ENCODE assay signal across 2 cellular contexts in the genomic region with DNA sequence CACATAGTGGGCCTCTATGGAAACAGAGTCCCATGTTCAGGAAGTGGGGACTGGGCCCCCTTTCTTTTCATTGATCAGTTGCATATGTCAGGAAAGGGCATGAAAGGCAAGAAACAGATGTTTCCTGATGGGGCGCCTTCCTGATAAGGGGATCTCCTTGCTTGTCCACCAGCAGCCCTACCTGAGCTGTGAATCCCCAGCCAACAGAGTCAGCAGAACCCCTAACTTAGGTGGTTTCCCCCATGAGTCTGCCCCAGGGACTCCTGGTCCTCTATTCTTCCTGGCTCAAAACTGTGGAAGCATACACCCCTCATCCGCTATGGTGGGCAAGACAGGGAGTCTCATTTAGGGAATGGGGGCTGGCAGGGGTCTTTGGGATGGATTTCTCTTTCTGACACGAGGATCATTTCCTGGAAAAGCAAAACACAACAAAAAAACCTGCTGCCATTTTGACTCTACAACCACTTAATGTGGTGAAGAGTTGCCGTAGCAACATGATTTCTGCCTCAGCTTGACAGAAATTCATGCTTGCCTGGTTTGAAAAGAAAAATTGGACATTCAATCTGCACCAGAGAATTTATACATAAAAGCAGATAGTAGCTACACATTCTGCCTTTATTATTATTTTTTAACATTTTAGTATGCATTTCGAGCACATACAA.
TF ChIP-seq lines count a peak whose summit lies in the region.

No MANE protein-coding gene starts in this region.

TF ChIP-seq in HepG2, 621 proteins besides CTCF, POLR2A, EP300 and RAD21 (continued from another document):
- TF ChIP-seq, protein P1, sequence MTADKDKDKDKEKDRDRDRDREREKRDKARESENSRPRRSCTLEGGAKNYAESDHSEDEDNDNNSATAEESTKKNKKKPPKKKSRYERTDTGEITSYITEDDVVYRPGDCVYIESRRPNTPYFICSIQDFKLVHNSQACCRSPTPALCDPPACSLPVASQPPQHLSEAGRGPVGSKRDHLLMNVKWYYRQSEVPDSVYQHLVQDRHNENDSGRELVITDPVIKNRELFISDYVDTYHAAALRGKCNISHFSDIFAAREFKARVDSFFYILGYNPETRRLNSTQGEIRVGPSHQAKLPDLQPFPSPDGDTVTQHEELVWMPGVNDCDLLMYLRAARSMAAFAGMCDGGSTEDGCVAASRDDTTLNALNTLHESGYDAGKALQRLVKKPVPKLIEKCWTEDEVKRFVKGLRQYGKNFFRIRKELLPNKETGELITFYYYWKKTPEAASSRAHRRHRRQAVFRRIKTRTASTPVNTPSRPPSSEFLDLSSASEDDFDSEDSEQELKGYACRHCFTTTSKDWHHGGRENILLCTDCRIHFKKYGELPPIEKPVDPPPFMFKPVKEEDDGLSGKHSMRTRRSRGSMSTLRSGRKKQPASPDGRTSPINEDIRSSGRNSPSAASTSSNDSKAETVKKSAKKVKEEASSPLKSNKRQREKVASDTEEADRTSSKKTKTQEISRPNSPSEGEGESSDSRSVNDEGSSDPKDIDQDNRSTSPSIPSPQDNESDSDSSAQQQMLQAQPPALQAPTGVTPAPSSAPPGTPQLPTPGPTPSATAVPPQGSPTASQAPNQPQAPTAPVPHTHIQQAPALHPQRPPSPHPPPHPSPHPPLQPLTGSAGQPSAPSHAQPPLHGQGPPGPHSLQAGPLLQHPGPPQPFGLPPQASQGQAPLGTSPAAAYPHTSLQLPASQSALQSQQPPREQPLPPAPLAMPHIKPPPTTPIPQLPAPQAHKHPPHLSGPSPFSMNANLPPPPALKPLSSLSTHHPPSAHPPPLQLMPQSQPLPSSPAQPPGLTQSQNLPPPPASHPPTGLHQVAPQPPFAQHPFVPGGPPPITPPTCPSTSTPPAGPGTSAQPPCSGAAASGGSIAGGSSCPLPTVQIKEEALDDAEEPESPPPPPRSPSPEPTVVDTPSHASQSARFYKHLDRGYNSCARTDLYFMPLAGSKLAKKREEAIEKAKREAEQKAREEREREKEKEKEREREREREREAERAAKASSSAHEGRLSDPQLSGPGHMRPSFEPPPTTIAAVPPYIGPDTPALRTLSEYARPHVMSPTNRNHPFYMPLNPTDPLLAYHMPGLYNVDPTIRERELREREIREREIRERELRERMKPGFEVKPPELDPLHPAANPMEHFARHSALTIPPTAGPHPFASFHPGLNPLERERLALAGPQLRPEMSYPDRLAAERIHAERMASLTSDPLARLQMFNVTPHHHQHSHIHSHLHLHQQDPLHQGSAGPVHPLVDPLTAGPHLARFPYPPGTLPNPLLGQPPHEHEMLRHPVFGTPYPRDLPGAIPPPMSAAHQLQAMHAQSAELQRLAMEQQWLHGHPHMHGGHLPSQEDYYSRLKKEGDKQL (CRISPR knock-in tag; IDR thresholded peaks at IDR 0.05; ENCODE audit: low read depth), result no peak
- no peak for TF ChIP-seq NFIC (IDR thresholded peaks at IDR 0.05; ENCODE audit: low read length)
- no peak for TF ChIP-seq ZNF251 (CRISPR knock-in tag; IDR thresholded peaks at IDR 0.05)
TF ChIP-seq in HepG2: peak in this region for 0.

TF ChIP-seq in WTC11, 78 proteins besides CTCF, POLR2A, EP300 and RAD21 (continued from another document):
- TF ChIP-seq, protein P2, sequence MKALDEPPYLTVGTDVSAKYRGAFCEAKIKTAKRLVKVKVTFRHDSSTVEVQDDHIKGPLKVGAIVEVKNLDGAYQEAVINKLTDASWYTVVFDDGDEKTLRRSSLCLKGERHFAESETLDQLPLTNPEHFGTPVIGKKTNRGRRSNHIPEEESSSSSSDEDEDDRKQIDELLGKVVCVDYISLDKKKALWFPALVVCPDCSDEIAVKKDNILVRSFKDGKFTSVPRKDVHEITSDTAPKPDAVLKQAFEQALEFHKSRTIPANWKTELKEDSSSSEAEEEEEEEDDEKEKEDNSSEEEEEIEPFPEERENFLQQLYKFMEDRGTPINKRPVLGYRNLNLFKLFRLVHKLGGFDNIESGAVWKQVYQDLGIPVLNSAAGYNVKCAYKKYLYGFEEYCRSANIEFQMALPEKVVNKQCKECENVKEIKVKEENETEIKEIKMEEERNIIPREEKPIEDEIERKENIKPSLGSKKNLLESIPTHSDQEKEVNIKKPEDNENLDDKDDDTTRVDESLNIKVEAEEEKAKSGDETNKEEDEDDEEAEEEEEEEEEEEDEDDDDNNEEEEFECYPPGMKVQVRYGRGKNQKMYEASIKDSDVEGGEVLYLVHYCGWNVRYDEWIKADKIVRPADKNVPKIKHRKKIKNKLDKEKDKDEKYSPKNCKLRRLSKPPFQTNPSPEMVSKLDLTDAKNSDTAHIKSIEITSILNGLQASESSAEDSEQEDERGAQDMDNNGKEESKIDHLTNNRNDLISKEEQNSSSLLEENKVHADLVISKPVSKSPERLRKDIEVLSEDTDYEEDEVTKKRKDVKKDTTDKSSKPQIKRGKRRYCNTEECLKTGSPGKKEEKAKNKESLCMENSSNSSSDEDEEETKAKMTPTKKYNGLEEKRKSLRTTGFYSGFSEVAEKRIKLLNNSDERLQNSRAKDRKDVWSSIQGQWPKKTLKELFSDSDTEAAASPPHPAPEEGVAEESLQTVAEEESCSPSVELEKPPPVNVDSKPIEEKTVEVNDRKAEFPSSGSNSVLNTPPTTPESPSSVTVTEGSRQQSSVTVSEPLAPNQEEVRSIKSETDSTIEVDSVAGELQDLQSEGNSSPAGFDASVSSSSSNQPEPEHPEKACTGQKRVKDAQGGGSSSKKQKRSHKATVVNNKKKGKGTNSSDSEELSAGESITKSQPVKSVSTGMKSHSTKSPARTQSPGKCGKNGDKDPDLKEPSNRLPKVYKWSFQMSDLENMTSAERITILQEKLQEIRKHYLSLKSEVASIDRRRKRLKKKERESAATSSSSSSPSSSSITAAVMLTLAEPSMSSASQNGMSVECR (CRISPR knock-in tag; IDR thresholded peaks at IDR 0.05; ENCODE audit: borderline replicate concordance), result no peak
TF ChIP-seq in WTC11: peak in this region for 0.
